ENCODE assay signal across 8 cellular contexts in genomic region chr16:89093602-89094251, GRCh38. TPM values are rescaled to one million over a fixed set of nuclear protein-coding genes. Genes with fewer than 3 reads are reported as not detected.
A peak's percentile ranks its signal among the peaks of the same experiment; 100 is the strongest.
DNase-seq lines count a peak whose midpoint lies in the region; ATAC-seq, FAIRE-seq and TF ChIP-seq lines count a peak whose summit lies in the region.

Gene ACSF3 (plus strand): TSS chr16:89093852. CDS start chr16:89100682, 6,830 bp downstream.

- ATAC-seq in HepG2 (peak; percentile 67), HG03469 (IDR thresholded peaks at IDR 0.05; ENCODE audit: unreplicated experiment) (no peak)

- H3K27ac ChIP-seq in HepG2 (ENCODE audit: extremely low read length, insufficient read depth, low read length): peak within 1 kb of the TSS; percentile 41

- peaks cover 16% of the 10 kb centered on the region for H3K27me3 Mint-ChIP-seq in activated CD4-positive, alpha-beta T cell treated with anti-CD3 and anti-CD28 coated beads, Interleukin-2, amount 10 ng/mL, durations not matched to agents 24 days and 14 days
- H3K27me3 Mint-ChIP-seq in dendritic cell treated with granulocyte-macrophage colony-stimulating factor and Interleukin-4, amounts not matched to agents 40 ng/mL and 50 ng/mL, for 4 days: peaks cover 35% of the 10 kb centered on the region

- H3K27ac Mint-ChIP-seq in activated CD4-positive, alpha-beta T cell treated with anti-CD3 and anti-CD28 coated beads, Interleukin-2, amount 10 ng/mL, durations not matched to agents 24 days and 14 days: peak within 1 kb of the TSS; percentile 95
- H3K27ac Mint-ChIP-seq in dendritic cell treated with granulocyte-macrophage colony-stimulating factor and Interleukin-4, amounts not matched to agents 40 ng/mL and 50 ng/mL, for 4 days: peak within 1 kb of the TSS; percentile 76

- H3K27me3 ChIP-seq in Loucy (ENCODE audit: insufficient read depth, low read length, poor library complexity, severe bottlenecking) (no peaks in the 10 kb centered on the region), HepG2 (ENCODE audit: control insufficient read depth in 1 of 2, insufficient read depth in 2 of 2, low read length in 2 of 2) (peaks cover 3 to 19% of the 10 kb centered on the region in 2 experiments; a peak in 3 of 5 replicates)

- no peaks in the 10 kb centered on the region for H3F3A ChIP-seq in Loucy (ENCODE audit: low read depth)

- CTCF ChIA-PET in HepG2 (lab: Yijun Ruan, JAX; ENCODE audit: low intra/inter-chr PET ratio, low total read pairs): no interaction called here

- H3K4me3 ChIP-seq in Loucy (ENCODE audit: low read length, poor library complexity, severe bottlenecking): peak within 1 kb of the TSS; percentile 86
- peak within 1 kb of the TSS; percentile 65 to 93 (median 87) for H3K4me3 ChIP-seq in HepG2 (replicated peaks in 1 of 3; ENCODE audit: insufficient read depth in 1 of 3, low read depth in 2 of 3, low read length in 3 of 3)

- in situ Hi-C loops in HepG2 (cut with HindIII; ENCODE audit: extremely low pct_ligation_motif_present, low pct_unique_long_range_greater_than_20kb): no loop called here

- no TSS peak for BruUV-seq in HepG2 (replicated peaks; lab: Mats Ljungman, UMichigan)

- TF ChIP-seq EP300 in HepG2 (IDR thresholded peaks at IDR 0.05; ENCODE audit: low read depth in 2 of 2, low read length in 2 of 2) (peak; percentile 21 to 41; a peak in 1 of 4 replicates), HepG2 (CRISPR knock-in tag; IDR thresholded peaks at IDR 0.05; ENCODE audit: borderline replicate concordance) (no peak)

- intact Hi-C loops in activated CD4-positive, alpha-beta T cell treated with anti-CD3 and anti-CD28 coated beads, Interleukin-2, amount 10 ng/mL, durations not matched to agents 24 days and 14 days (cut with micrococcal nuclease): loop anchor here (10.0 kb wide), 2 partner anchors 121 to 149 kb away; partner anchors contain the start of gene ZNF778
- intact Hi-C loops in dendritic cell treated with granulocyte-macrophage colony-stimulating factor and Interleukin-4, amounts not matched to agents 40 ng/mL and 50 ng/mL, for 4 days (cut with micrococcal nuclease): no loop called here
- intact Hi-C loops in HepG2 (cut with micrococcal nuclease; ENCODE audit: unreplicated experiment): no loop called here

- 25% methylated on average over 8 of the region's 110 CpGs for WGBS in HepG2 (ENCODE audit: low lambda C conversion rate)

- no peaks in the 10 kb centered on the region for H3K9me2 ChIP-seq in Loucy (replicated peaks; ENCODE audit: low read depth, low read length)

- no peaks in the 10 kb centered on the region for H4K20me1 ChIP-seq in Loucy (ENCODE audit: insufficient read depth, low read length, poor library complexity, severe bottlenecking)
- H4K20me1 ChIP-seq in HepG2 (ENCODE audit: insufficient read depth, low read length): peaks cover 7% of the 10 kb centered on the region; the same call in 1 of the 2 replicates

- POLR2A ChIA-PET in HepG2 (lab: Yijun Ruan, JAX): interaction anchor here (1.1 to 1.3 kb wide), 4 partner anchors 9 to 154 kb away, joined by 3 to 4 read pairs (median 3); partner anchors contain the start of gene ZNF778

- H3K9me3 Mint-ChIP-seq in activated CD4-positive, alpha-beta T cell treated with anti-CD3 and anti-CD28 coated beads, Interleukin-2, amount 10 ng/mL, durations not matched to agents 24 days and 14 days: no peaks in the 10 kb centered on the region
- H3K9me3 Mint-ChIP-seq in dendritic cell treated with granulocyte-macrophage colony-stimulating factor and Interleukin-4, amounts not matched to agents 40 ng/mL and 50 ng/mL, for 4 days: no peaks in the 10 kb centered on the region

- H3K4me2 ChIP-seq in Loucy (ENCODE audit: low read depth, low read length, poor library complexity, severe bottlenecking): peak within 1 kb of the TSS; percentile 80
- H3K4me2 ChIP-seq in HepG2 (ENCODE audit: low read depth, low read length): peak within 1 kb of the TSS; percentile 89

- no peak for FAIRE-seq in HepG2 (lab: Jason Lieb, UNC)

- peak; percentile 79 for TF ChIP-seq RAD21 in HepG2 (CRISPR knock-in tag; IDR thresholded peaks at IDR 0.05)

- TF ChIP-seq CTCF in Loucy (conservative IDR thresholded peaks at IDR 0.05; ENCODE audit: low read length): no peak
- TF ChIP-seq CTCF in HepG2 (CRISPR knock-in tag; IDR thresholded peaks at IDR 0.05): no peak

- H3K36me3 Mint-ChIP-seq in activated CD4-positive, alpha-beta T cell treated with anti-CD3 and anti-CD28 coated beads, Interleukin-2, amount 10 ng/mL, durations not matched to agents 24 days and 14 days (ENCODE audit: low read depth): peaks cover 14% of the 10 kb centered on the region
- peaks cover 27% of the 10 kb centered on the region for H3K36me3 Mint-ChIP-seq in dendritic cell treated with granulocyte-macrophage colony-stimulating factor and Interleukin-4, amounts not matched to agents 40 ng/mL and 50 ng/mL, for 4 days (ENCODE audit: low read depth)

- peaks cover 44% of the 10 kb centered on the region for H3K4me1 Mint-ChIP-seq in activated CD4-positive, alpha-beta T cell treated with anti-CD3 and anti-CD28 coated beads, Interleukin-2, amount 10 ng/mL, durations not matched to agents 24 days and 14 days
- H3K4me1 Mint-ChIP-seq in dendritic cell treated with granulocyte-macrophage colony-stimulating factor and Interleukin-4, amounts not matched to agents 40 ng/mL and 50 ng/mL, for 4 days (ENCODE audit: low read depth): peaks cover 47% of the 10 kb centered on the region

- H3K79me2 ChIP-seq in Loucy (ENCODE audit: insufficient read depth, low read length) (peaks cover 36% of the 10 kb centered on the region), HepG2 (ENCODE audit: insufficient read depth, low read length) (peaks cover 39% of the 10 kb centered on the region)

- H3K4me1 ChIP-seq in Loucy (ENCODE audit: insufficient read depth, low read length, poor library complexity, severe bottlenecking) (no peaks in the 10 kb centered on the region), HepG2 (ENCODE audit: insufficient read depth, low read length) (peaks cover 80% of the 10 kb centered on the region)

- DNase-seq in AG20443 (ENCODE audit: low spot score) (peak; percentile 97), HepG2 (ENCODE audit: low spot score) (no peak)
- peak; percentile 93 for DNase-seq in activated CD4-positive, alpha-beta T cell treated with anti-CD3 and anti-CD28 coated beads, Interleukin-2, amount 10 ng/mL, durations not matched to agents 24 days and 14 days
- peak; percentile 56 for DNase-seq in stimulated activated CD4-positive, alpha-beta T cell treated with anti-CD3 and anti-CD28 coated beads, Interleukin-2, amount 100 ng/mL, for 4 hours (ENCODE audit: low read depth)

- peak within 1 kb of the TSS; percentile 64; the same call in 1 of the 2 replicates for H2AFZ ChIP-seq in Loucy (ENCODE audit: low read length)
- no peak within 1 kb of the TSS for H2AFZ ChIP-seq in HepG2 (ENCODE audit: low read length)

- H3K9ac ChIP-seq in Loucy (ENCODE audit: low read depth, low read length, poor library complexity, severe bottlenecking) (peak within 1 kb of the TSS; percentile 75), HepG2 (ENCODE audit: insufficient read depth, low read depth, low read length) (peak within 1 kb of the TSS; percentile 87)

- peak within 1 kb of the TSS; percentile 99 for H3K4me3 Mint-ChIP-seq in activated CD4-positive, alpha-beta T cell treated with anti-CD3 and anti-CD28 coated beads, Interleukin-2, amount 10 ng/mL, durations not matched to agents 24 days and 14 days
- peak within 1 kb of the TSS; percentile 90 for H3K4me3 Mint-ChIP-seq in dendritic cell treated with granulocyte-macrophage colony-stimulating factor and Interleukin-4, amounts not matched to agents 40 ng/mL and 50 ng/mL, for 4 days

- H3K9me3 ChIP-seq in Loucy (ENCODE audit: insufficient read depth, low read depth, low read length) (no peaks in the 10 kb centered on the region), HepG2 (ENCODE audit: low read length) (no peaks in the 10 kb centered on the region)

- TF ChIP-seq POLR2A in GM19193 (IDR thresholded peaks at IDR 0.05; ENCODE audit: extremely low read depth, insufficient read depth, insufficient read length) (peak; percentile 70), HepG2 (IDR thresholded peaks at IDR 0.05; ENCODE audit: insufficient read depth in 1 of 2, low read depth in 2 of 2, low read length in 2 of 2) (peak; percentile 45; a peak in 2 of 4 replicates)

- H3K36me3 ChIP-seq in Loucy (ENCODE audit: insufficient read depth, low read length) (no peaks in the 10 kb centered on the region), HepG2 (replicated peaks in 1 of 2; ENCODE audit: control insufficient read depth in 1 of 2, insufficient read depth in 2 of 2, low read length in 2 of 2) (peaks cover 0 to under 1% of the 10 kb centered on the region in 2 experiments; a peak in 1 of 5 replicates)

TF ChIP-seq in HepG2, 621 proteins besides CTCF, POLR2A, EP300 and RAD21 (continues in another document):
- peak; percentile 63 for TF ChIP-seq PHF8 (CRISPR knock-in tag; IDR thresholded peaks at IDR 0.05)

RNA-seq across cellular contexts. Expression of gene ACSF3, which starts in this region (rescaled TPM):
- total RNA-seq in activated CD4-positive, alpha-beta T cell treated with anti-CD3 and anti-CD28 coated beads, Interleukin-2, amount 10 ng/mL, durations not matched to agents 24 days and 14 days: 41.1 and 41.6 TPM in 2 replicates
- total RNA-seq in HepG2 (2016; rRNA removed; fragmentation: Illumina TruSeq; extraction: Trizol): 23.5 and 30.6 TPM in 2 replicates
- total RNA-seq in HepG2 (2016; cell fraction: cytosol; rRNA removed; fragmentation: Illumina TruSeq; extraction: Trizol; ENCODE audit: low read depth): 13.8 and 14.5 TPM in 2 replicates
- total RNA-seq in HepG2 (2016; cell fraction: insoluble cytoplasmic fraction; rRNA removed; fragmentation: Illumina TruSeq; extraction: Trizol): 22.1 and 29.1 TPM in 2 replicates
- total RNA-seq in HepG2 (2016; cell fraction: membrane; rRNA removed; fragmentation: Illumina TruSeq; extraction: Trizol): 23.0 and 24.3 TPM in 2 replicates
- 19.3 and 21.6 TPM in 2 replicates for total RNA-seq in HepG2 (2016; cell fraction: nucleus; rRNA removed; fragmentation: Illumina TruSeq; extraction: Trizol)
- polyA plus RNA-seq in HepG2 (2011; rRNA removed): 14.9 and 16.5 TPM in 2 replicates
- polyA plus RNA-seq in HepG2 (2011; cell fraction: cytosol; rRNA removed): 11.3 and 15.5 TPM in 2 replicates
- polyA plus RNA-seq in HepG2 (2011; cell fraction: nucleus; rRNA removed): 31.3 and 34.0 TPM in 2 replicates
- polyA plus RNA-seq in HepG2 (2012): 16.6 and 17.2 TPM in 2 replicates
- polyA plus RNA-seq in HepG2 (2016; cell fraction: cytosol; fragmentation: Illumina TruSeq; extraction: Trizol; ENCODE audit: low read depth): 6.9 and 9.7 TPM in 2 replicates
- polyA plus RNA-seq in HepG2 (2016; cell fraction: insoluble cytoplasmic fraction; fragmentation: Illumina TruSeq; extraction: Trizol; ENCODE audit: low read depth): 21.8 and 22.0 TPM in 2 replicates
- polyA plus RNA-seq in HepG2 (2016; cell fraction: membrane; fragmentation: Illumina TruSeq; extraction: Trizol; ENCODE audit: low read depth): 11.2 and 13.0 TPM in 2 replicates
- 37.2 and 38.9 TPM in 2 replicates for polyA plus RNA-seq in HepG2 (2016; cell fraction: nucleus; fragmentation: Illumina TruSeq; extraction: Trizol; ENCODE audit: insufficient read depth, low read depth)
- 46.7 and 47.0 TPM in 2 replicates for polyA minus RNA-seq in HepG2 (2011; rRNA and poly(A)+ RNA removed; ENCODE audit: low replicate concordance)
- polyA minus RNA-seq in HepG2 (2011; cell fraction: cytosol; rRNA and poly(A)+ RNA removed): 22.4 and 32.0 TPM in 2 replicates
- polyA minus RNA-seq in HepG2 (2011; cell fraction: nucleus; rRNA and poly(A)+ RNA removed): 35.9 and 36.8 TPM in 2 replicates
